In the genomic region with DNA sequence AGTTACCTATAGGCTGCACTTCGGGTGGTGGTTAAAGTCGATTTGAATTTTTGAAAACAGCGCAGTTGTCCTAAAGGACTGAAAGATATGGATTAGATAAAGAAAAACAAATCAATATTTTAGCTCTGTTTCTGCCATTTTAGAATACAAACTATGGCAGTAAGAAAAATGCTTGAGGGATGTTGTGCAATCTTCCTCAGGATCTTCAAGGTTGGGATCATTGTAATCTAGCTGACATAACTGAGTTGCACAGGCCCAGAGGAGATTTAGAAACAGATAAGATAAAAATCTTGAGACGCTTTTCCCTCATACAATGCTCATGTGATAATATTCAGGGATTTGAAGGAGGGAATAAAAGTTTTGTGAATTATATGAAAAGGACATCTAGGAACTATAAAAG, we compare ENCODE assay signal across 8 cellular contexts. TPM values are rescaled to one million over a fixed set of nuclear protein-coding genes. Genes with fewer than 3 reads are reported as not detected.
DNase-seq lines count a peak whose midpoint lies in the region; ATAC-seq and TF ChIP-seq lines count a peak whose summit lies in the region.

No MANE protein-coding gene starts in this region.

- H3K4me3 ChIP-seq in GM12875 (ENCODE audit: low read depth, low read length): peak overlapping the region; percentile 58
- H3K4me3 ChIP-seq in Panc1 (ENCODE audit: low read depth in 2 of 2, low read length in 2 of 2): peak overlapping the region; percentile 89 to 92
- H3K4me3 ChIP-seq in esophagus (ENCODE audit: low read depth in 1 of 2, low read length in 2 of 2): peak overlapping the region; percentile 70 to 84
- peak overlapping the region; percentile 90 for H3K4me3 ChIP-seq in retinal pigment epithelial cell (ENCODE audit: low read length)

- 30 to 38% methylated on average over 4 of the region's 4 CpGs for WGBS in esophagus, 2 donors

- in situ Hi-C loops in Panc1 (cut with HindIII; ENCODE audit: low pct_unique_long_range_greater_than_20kb, low sequenced_read_pairs): no loop called here

- DNase-seq in Panc1 (ENCODE audit: low read depth, low spot score) (no peak), retinal pigment epithelial cell (ENCODE audit: low read depth) (no peak), NCI-H1436 (lab: John Stamatoyannopoulos, UW) (no peak), substantia nigra (lab: John Stamatoyannopoulos, UW) (no peak)
- DNase-seq in effector CD8-positive, alpha-beta T cell (lab: John Stamatoyannopoulos, UW): no peak

- H3K36me3 ChIP-seq in Panc1 (ENCODE audit: control insufficient read depth, insufficient read depth, low read length): peaks cover 2% of the 10 kb centered on the region; the same call in 1 of the 2 replicates
- no peaks in the 10 kb centered on the region for H3K36me3 ChIP-seq in esophagus (ENCODE audit: control insufficient read depth in 2 of 2, insufficient read depth in 2 of 2, low read length in 1 of 2)

- H3K27ac ChIP-seq in Panc1 (ENCODE audit: low read length): peak overlapping the region; percentile 95
- H3K27ac ChIP-seq in esophagus (ENCODE audit: low read depth in 2 of 2, low read length in 1 of 2): peak overlapping the region in 1 of 2 donors; percentile 80
- no peak overlapping the region for H3K27ac ChIP-seq in substantia nigra (ENCODE audit: low read depth, low read length, poor library complexity, severe bottlenecking)

- BruUV-seq in Panc1 (replicated peaks; lab: Mats Ljungman, UMichigan): TSS peak; percentile 72

- H3K27me3 ChIP-seq in Panc1 (ENCODE audit: control insufficient read depth, insufficient read depth, low read length) (no peaks in the 10 kb centered on the region), esophagus (ENCODE audit: control insufficient read depth in 1 of 2, insufficient read depth in 2 of 2, low read length in 2 of 2) (no peaks in the 10 kb centered on the region)

- POLR2A ChIA-PET in Panc1 (lab: Charles Lee): no interaction called here

- CTCF ChIA-PET in Panc1 (lab: Charles Lee): no interaction called here

- H3K4me1 ChIP-seq in Panc1 (ENCODE audit: control insufficient read depth, insufficient read depth, low read length): peaks cover 14% of the 10 kb centered on the region
- H3K4me1 ChIP-seq in esophagus (ENCODE audit: control insufficient read depth in 2 of 2, insufficient read depth in 2 of 2, low read length in 1 of 2): no peaks in the 10 kb centered on the region

- H3K9me3 ChIP-seq in Panc1 (ENCODE audit: control insufficient read depth, insufficient read depth, low read depth, low read length) (no peaks in the 10 kb centered on the region), esophagus (ENCODE audit: control insufficient read depth in 2 of 2, insufficient read depth in 1 of 2, low read depth in 1 of 2, low read length in 1 of 2) (no peaks in the 10 kb centered on the region)

- intact Hi-C loops in Panc1 (cut with micrococcal nuclease; ENCODE audit: unreplicated experiment): no loop called here

- ATAC-seq in Panc1 (no peak), GM19397 (IDR thresholded peaks at IDR 0.05; ENCODE audit: unreplicated experiment) (no peak)

- TF ChIP-seq CTCF in GM12875 (IDR thresholded peaks at IDR 0.05; ENCODE audit: borderline replicate concordance, insufficient read depth, low read depth, low read length): no peak
- no peak for TF ChIP-seq CTCF in Panc1 (IDR thresholded peaks at IDR 0.05)
- no peak for TF ChIP-seq CTCF in retinal pigment epithelial cell (conservative IDR thresholded peaks at IDR 0.05; ENCODE audit: low read depth, low read length)

RNA-seq across cellular contexts. Expression of a gene that starts 0.9 kb away (rescaled TPM):
- total RNA-seq in Panc1 (2021; ENCODE audit: unreplicated experiment): 16.5 TPM
- polyA plus RNA-seq in Panc1 (2012; ENCODE audit: insufficient read length): 10.8 TPM
- 10 to 100 TPM; 16.5 to 18.3 TPM for polyA plus RNA-seq in esophagus

RNA-seq across cellular contexts. Expression of a gene that starts 1.0 kb away (rescaled TPM):
- 6.4 TPM for total RNA-seq in Panc1 (2021; ENCODE audit: unreplicated experiment)
- polyA plus RNA-seq in Panc1 (2012; ENCODE audit: insufficient read length): 4.3 TPM
- 10 to 100 TPM in 1 of 2 donors, 1 to 10 TPM in 1; 5.4 to 12.7 TPM for polyA plus RNA-seq in esophagus

RNA-seq across cellular contexts. Expression of a gene that starts 60.0 kb away (rescaled TPM):
- 68.1 TPM for total RNA-seq in Panc1 (2021; ENCODE audit: unreplicated experiment)
- polyA plus RNA-seq in Panc1 (2012; ENCODE audit: insufficient read length): 42.9 TPM
- polyA plus RNA-seq in esophagus: 10 to 100 TPM; 10.1 to 12.8 TPM
